In the genomic region with DNA sequence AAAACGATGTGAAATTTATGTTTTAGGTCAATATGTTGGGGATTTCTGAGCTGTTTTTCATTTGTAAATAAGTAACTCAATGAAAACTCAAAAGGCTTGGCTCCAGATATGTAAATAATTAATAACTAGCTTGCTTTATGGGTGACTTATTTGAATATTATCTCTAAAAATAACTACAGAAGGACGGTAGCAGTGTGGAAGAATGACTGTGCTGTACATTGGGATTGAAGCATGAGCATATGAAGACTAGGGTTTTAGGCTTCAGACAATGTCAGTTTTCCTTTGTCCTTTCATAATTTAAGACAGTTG, we compare ENCODE assay signal across 19 cellular contexts.
DNase-seq lines count a peak whose midpoint lies in the region; ATAC-seq, FAIRE-seq and TF ChIP-seq lines count a peak whose summit lies in the region.
"Had no signal": no experiment of that assay in that cellular context is flagged by ENCODE, and none has a peak within 500 bp of the region (broad histone marks: within the 10 kb centered on the region; RNA-seq: fewer than 3 reads in every experiment).

No MANE protein-coding gene starts in this region.

- TF ChIP-seq EP300 in GM12878 (IDR thresholded peaks at IDR 0.05; ENCODE audit: borderline replicate concordance in 1 of 2, control insufficient read depth in 1 of 2, low read depth in 2 of 2, low read length in 2 of 2): peak in 1 of 2 experiments; percentile 52; a peak in 1 of 4 replicates

- FAIRE-seq in GM12878 (lab: Jason Lieb, UNC): no peak

- TF ChIP-seq CTCF in GM12878 (IDR thresholded peaks at IDR 0.05 in 2 of 3, conservative IDR thresholded peaks at IDR 0.05 in 1 of 3; ENCODE audit: control insufficient read depth in 2 of 3, extremely low read depth in 1 of 3, insufficient read depth in 1 of 3, low read depth in 3 of 3, low read length in 3 of 3): no peak
- TF ChIP-seq CTCF in thyroid gland (IDR thresholded peaks at IDR 0.05): no peak

- H3K4me1 ChIP-seq in GM12878 (ENCODE audit: control insufficient read depth, insufficient read depth, low read length): no peaks in the 10 kb centered on the region
- no peaks in the 10 kb centered on the region for H3K4me1 ChIP-seq in right cardiac atrium (ENCODE audit: control insufficient read depth, insufficient read depth, low read length)
- no peaks in the 10 kb centered on the region for H3K4me1 ChIP-seq in thyroid gland
- H3K4me1 ChIP-seq: colonic mucosa, right atrium auricular region, upper lobe of left lung had no signal

- no peak overlapping the region for H3K27ac ChIP-seq in GM12878 (ENCODE audit: control insufficient read depth, insufficient read depth)
- H3K27ac ChIP-seq in right cardiac atrium (ENCODE audit: low read length): no peak overlapping the region
- H3K27ac ChIP-seq in thyroid gland: no peak overlapping the region
- H3K27ac ChIP-seq: colonic mucosa, right atrium auricular region, upper lobe of left lung had no signal

- H3K4me2 ChIP-seq in GM12878 (ENCODE audit: control insufficient read depth, insufficient read depth): no peak overlapping the region

- TF ChIP-seq RAD21 in GM12878 (IDR thresholded peaks at IDR 0.05; ENCODE audit: insufficient read depth, low read depth, low read length): no peak

- 2% methylated on average over 2 of the region's 2 CpGs for WGBS in GM12878 (ENCODE audit: insufficient coverage, insufficient replicate concordance, low lambda C conversion rate, missing lambda C conversion rate)
- 68% methylated on average over 2 of the region's 2 CpGs for WGBS in right cardiac atrium
- 74 to 81% methylated on average over 2 of the region's 2 CpGs for WGBS in thyroid gland, 2 donors

- no peak overlapping the region for H2AFZ ChIP-seq in GM12878 (ENCODE audit: control insufficient read depth, low read depth, low read length)

- DNase-seq in GM12878 (ENCODE audit: low read depth, low spot score) (peak; percentile 41), right cardiac atrium (no peak), thyroid gland (no peak)
- DNase-seq in activated T-cell treated with anti-CD3 and anti-CD28 coated beads, Interleukin-2, amount 50 U/mL, for 48 hours: no peak
- DNase-seq: activated CD4-positive, CD25-positive, alpha-beta regulatory T cell treated with anti-CD3 and anti-CD28 coated beads, Interleukin-2, amount 50 U/mL, for 72 hours; activated T-cell treated with anti-CD3 and anti-CD28 coated beads for 4 hours; colonic mucosa; left ventricle myocardium superior; naive thymus-derived CD8-positive, alpha-beta T cell; NCI-H2171; PC-3; stimulated activated CD4-positive, alpha-beta T cell treated with anti-CD3 and anti-CD28 coated beads, Interleukin-2, amount 100 ng/mL, for 48 hours; T-helper 17 cell; upper lobe of left lung had no signal

- in situ Hi-C loops in GM12878 (cut with MboI): no loop called here

- CTCF ChIA-PET in GM12878 (lab: Yijun Ruan, JAX): interaction anchor here (0.7 to 1.3 kb wide), 5 partner anchors 7 to 1035 kb away, joined by 3 to 4 read pairs (median 3); no protein-coding TSS in a partner anchor

- RAD21 ChIA-PET in GM12878 (lab: Charles Lee; ENCODE audit: unreplicated experiment): interaction anchor here (0.5 to 3.0 kb wide), 5 partner anchors 37 to 86 kb away, joined by 3 to 11 read pairs (median 4); no protein-coding TSS in a partner anchor

- H3K79me2 ChIP-seq in GM12878 (ENCODE audit: control insufficient read depth, insufficient read depth, low read length): no peaks in the 10 kb centered on the region

- SMC1A ChIA-PET in GM12878 (lab: Charles Lee; ENCODE audit: uncharacterized antibody, unreplicated experiment): interaction anchor here (0.9 to 3.4 kb wide), 6 partner anchors 8 to 128 kb away, joined by 3 to 11 read pairs (median 4); no protein-coding TSS in a partner anchor

- H3K9ac ChIP-seq in GM12878 (ENCODE audit: control insufficient read depth, insufficient read depth, low read length): no peak overlapping the region

- no peaks in the 10 kb centered on the region for H4K20me1 ChIP-seq in GM12878 (ENCODE audit: control insufficient read depth, insufficient read depth)

- intact Hi-C loops in GM12878 (cut with micrococcal nuclease; ENCODE audit: unreplicated experiment) (loop anchor here (5.0 kb wide), 1 partner anchor 67 kb away; no protein-coding TSS in a partner anchor), right cardiac atrium (cut with DNase I) (no loop called here), thyroid gland (cut with DNase I) (no loop called here)

- H3K27me3 ChIP-seq in GM12878 (replicated peaks in 1 of 2; ENCODE audit: control insufficient read depth in 2 of 2, insufficient read depth in 2 of 2, low read length in 1 of 2) (no peaks in the 10 kb centered on the region), right cardiac atrium (ENCODE audit: control insufficient read depth, insufficient read depth) (no peaks in the 10 kb centered on the region), thyroid gland (no peaks in the 10 kb centered on the region)
- H3K27me3 ChIP-seq: colonic mucosa, right atrium auricular region, upper lobe of left lung had no signal

- POLR2A ChIA-PET in GM12878 (lab: Charles Lee): interaction anchor here (1.0 kb wide), 1 partner anchor 70 kb away, joined by 5 read pairs; no protein-coding TSS in a partner anchor

- no peak for TF ChIP-seq POLR2A in GM12878 (IDR thresholded peaks at IDR 0.05; ENCODE audit: low read depth, low read length)
- no peak for TF ChIP-seq POLR2A in thyroid gland (IDR thresholded peaks at IDR 0.05)

- ATAC-seq in GM18517 (IDR thresholded peaks at IDR 0.05; ENCODE audit: unreplicated experiment): peak; percentile 40
- ATAC-seq in GM21515 (IDR thresholded peaks at IDR 0.05; ENCODE audit: unreplicated experiment): peak; percentile 29
- ATAC-seq in HG03097 (IDR thresholded peaks at IDR 0.05; ENCODE audit: low FRiP score, unreplicated experiment): peak; percentile 37
- peak; percentile 46 for ATAC-seq in GM12878
- no peak for ATAC-seq in right cardiac atrium
- no peak for ATAC-seq in GM18868 (IDR thresholded peaks at IDR 0.05; ENCODE audit: unreplicated experiment)
- ATAC-seq: left ventricle myocardium superior; naive thymus-derived CD8-positive, alpha-beta T cell; PC-3; T-helper 17 cell had no signal

- H3K36me3 ChIP-seq in GM12878 (ENCODE audit: control insufficient read depth in 2 of 2, insufficient read depth in 2 of 2, low read length in 1 of 2): no peaks in the 10 kb centered on the region; a peak in 1 of 4 replicates
- H3K36me3 ChIP-seq in thyroid gland: no peaks in the 10 kb centered on the region
- H3K36me3 ChIP-seq: colonic mucosa, right atrium auricular region, upper lobe of left lung had no signal

- H3K4me3 ChIP-seq in GM12878 (no peak overlapping the region), right cardiac atrium (ENCODE audit: low read length) (no peak overlapping the region), thyroid gland (replicated peaks in 1 of 3) (no peak overlapping the region)
- H3K4me3 ChIP-seq: colonic mucosa, right atrium auricular region had no signal

- H3K9me3 ChIP-seq in GM12878 (replicated peaks; ENCODE audit: control insufficient read depth, insufficient read depth, low read length): no peaks in the 10 kb centered on the region; the same call in 2 of the 3 replicates
- no peaks in the 10 kb centered on the region for H3K9me3 ChIP-seq in right cardiac atrium (ENCODE audit: control insufficient read depth, low read length)
- H3K9me3 ChIP-seq in thyroid gland: no peaks in the 10 kb centered on the region
- H3K9me3 ChIP-seq: colonic mucosa, right atrium auricular region, upper lobe of left lung had no signal

- no TSS peak for BruUV-seq in GM12878 (replicated peaks; lab: Mats Ljungman, UMichigan)

TF ChIP-seq in GM12878, 131 proteins besides CTCF, POLR2A, EP300 and RAD21:
- TF ChIP-seq ZNF24 (IDR thresholded peaks at IDR 0.05) (0 out of 2 replicates have a peak, but pooled peaks have one; percentile 0), SREBF1 (IDR thresholded peaks at IDR 0.05; ENCODE audit: low read length) (0 out of 2 replicates have a peak, but pooled peaks have one; percentile 8), MEF2B (IDR thresholded peaks at IDR 0.05; ENCODE audit: partially characterized antibody, poor library complexity, severe bottlenecking) (peak; percentile 17), RB1 (IDR thresholded peaks at IDR 0.05; ENCODE audit: borderline replicate concordance) (no peak)

Comparison
In these comparisons a context has a peak if more than half of its experiments do, and no peak if none do; other contexts are left out.
1. ATAC-seq: peak in GM18517 (single experiment), GM21515 (single experiment), HG03097 (single experiment) and GM12878 (single experiment); none in right cardiac atrium (0 of 2) and GM18868 (single experiment).